In the genomic region with DNA sequence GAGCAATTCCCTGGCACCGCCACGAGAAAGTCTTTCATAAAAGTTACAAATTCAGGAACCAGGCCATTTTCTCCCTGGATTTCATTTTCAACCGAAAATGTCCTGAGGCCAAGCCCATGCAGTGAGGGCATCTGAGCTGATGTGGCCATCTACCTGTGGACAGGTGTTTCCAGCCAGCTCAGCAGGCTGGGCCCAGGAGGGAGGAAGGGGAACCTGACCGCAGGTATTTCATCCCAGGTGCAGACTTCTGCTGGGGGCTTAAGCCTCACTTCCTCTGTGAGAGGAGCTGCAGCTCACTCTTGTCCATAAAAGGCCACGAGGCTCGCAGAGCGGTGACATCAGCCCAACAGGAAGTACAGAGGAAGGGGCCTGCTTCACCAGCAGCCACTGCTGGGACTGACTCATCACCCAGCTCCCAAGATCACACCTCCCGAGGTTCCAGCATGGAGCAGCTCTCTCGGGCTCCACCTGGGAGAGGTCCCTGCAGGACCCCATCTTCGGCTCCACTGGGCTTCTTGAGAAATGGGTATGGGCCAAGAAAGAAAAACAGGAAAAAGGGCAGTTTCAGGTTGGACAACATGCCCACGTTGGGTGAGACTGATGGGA, we compare ENCODE assay signal across 1 cellular context.
TF ChIP-seq lines count a peak whose summit lies in the region.

No MANE protein-coding gene starts in this region.

TF ChIP-seq in K562, 482 proteins besides CTCF, POLR2A, EP300 and RAD21 (continued from another document and continues in another):
- TF ChIP-seq, protein P1, sequence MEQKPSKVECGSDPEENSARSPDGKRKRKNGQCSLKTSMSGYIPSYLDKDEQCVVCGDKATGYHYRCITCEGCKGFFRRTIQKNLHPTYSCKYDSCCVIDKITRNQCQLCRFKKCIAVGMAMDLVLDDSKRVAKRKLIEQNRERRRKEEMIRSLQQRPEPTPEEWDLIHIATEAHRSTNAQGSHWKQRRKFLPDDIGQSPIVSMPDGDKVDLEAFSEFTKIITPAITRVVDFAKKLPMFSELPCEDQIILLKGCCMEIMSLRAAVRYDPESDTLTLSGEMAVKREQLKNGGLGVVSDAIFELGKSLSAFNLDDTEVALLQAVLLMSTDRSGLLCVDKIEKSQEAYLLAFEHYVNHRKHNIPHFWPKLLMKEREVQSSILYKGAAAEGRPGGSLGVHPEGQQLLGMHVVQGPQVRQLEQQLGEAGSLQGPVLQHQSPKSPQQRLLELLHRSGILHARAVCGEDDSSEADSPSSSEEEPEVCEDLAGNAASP (IDR thresholded peaks at IDR 0.05) = no peak
- no peak for TF ChIP-seq RERE (CRISPR knock-in tag; IDR thresholded peaks at IDR 0.05; ENCODE audit: borderline replicate concordance)
- no peak for TF ChIP-seq SRSF1 (IDR thresholded peaks at IDR 0.05; ENCODE audit: low read depth, low read length)
- peak; percentile 63 for TF ChIP-seq POLR2H (tag; IDR thresholded peaks at IDR 0.05; ENCODE audit: low read depth)
- no peak for TF ChIP-seq HCFC1 (IDR thresholded peaks at IDR 0.05; ENCODE audit: low read depth, low read length)
- TF ChIP-seq STAG1 (CRISPR knock-in tag; IDR thresholded peaks at IDR 0.05; ENCODE audit: borderline replicate concordance) = no peak
- TF ChIP-seq ATF3 (IDR thresholded peaks at IDR 0.05) = peak; percentile 95
- no peak; the same call in 1 of the 2 replicates for TF ChIP-seq ATF3 (CRISPR knock-in tag; conservative IDR thresholded peaks at IDR 0.05)
- peak; percentile 92 for TF ChIP-seq ETV1 (tag; conservative IDR thresholded peaks at IDR 0.05; ENCODE audit: low read depth)
- TF ChIP-seq BRD4 (IDR thresholded peaks at IDR 0.05) = peak; percentile 82; the same call in 1 of the 2 replicates
- 0 out of 2 replicates have a peak, but pooled peaks have one; percentile 25 for TF ChIP-seq ZNF644 (tag; IDR thresholded peaks at IDR 0.05; ENCODE audit: low read depth)
- TF ChIP-seq ZNF57 (CRISPR knock-in tag; IDR thresholded peaks at IDR 0.05) = no peak
- no peak for TF ChIP-seq ZNF707 (CRISPR knock-in tag; conservative IDR thresholded peaks at IDR 0.05)
- peak; percentile 75; the same call in 1 of the 2 replicates for TF ChIP-seq ZNF311 (CRISPR knock-in tag; IDR thresholded peaks at IDR 0.05)
- peak in 1 of 3 experiments; percentile 83; a peak in 2 of 6 replicates for TF ChIP-seq ZBTB11 (CRISPR knock-in tag; IDR thresholded peaks at IDR 0.05)
- peak; percentile 79 for TF ChIP-seq GABPA (tag; conservative IDR thresholded peaks at IDR 0.05; ENCODE audit: low read depth)
- TF ChIP-seq ID3 (CRISPR knock-in tag; IDR thresholded peaks at IDR 0.05) = no peak
- TF ChIP-seq ID3 (tag; IDR thresholded peaks at IDR 0.05) = peak; percentile 91; the same call in 1 of the 2 replicates
- 0 out of 2 replicates have a peak, but pooled peaks have one; percentile 29 for TF ChIP-seq SMARCE1 (IDR thresholded peaks at IDR 0.05)
- peak; percentile 58 for TF ChIP-seq SMAD4 (CRISPR knock-in tag; conservative IDR thresholded peaks at IDR 0.05)
- no peak for TF ChIP-seq TCF3 (CRISPR knock-in tag; IDR thresholded peaks at IDR 0.05)
- peak in 1 of 2 experiments; percentile 30; a peak in 1 of 4 replicates for TF ChIP-seq MNT (conservative IDR thresholded peaks at IDR 0.05)
- no peak for TF ChIP-seq CBX5 (IDR thresholded peaks at IDR 0.05; ENCODE audit: borderline replicate concordance, low read depth)
- TF ChIP-seq CUX1 (CRISPR knock-in tag; IDR thresholded peaks at IDR 0.05) = peak; percentile 59; the same call in 1 of the 2 replicates
- TF ChIP-seq ZBTB7A (IDR thresholded peaks at IDR 0.05; ENCODE audit: borderline replicate concordance, control insufficient read depth, low read depth, low read length) = peak; percentile 30; the same call in 1 of the 2 replicates
- TF ChIP-seq ARID1B (IDR thresholded peaks at IDR 0.05) = peak; percentile 21; the same call in 1 of the 2 replicates
- TF ChIP-seq ZNF232 (CRISPR knock-in tag; IDR thresholded peaks at IDR 0.05) = no peak
- TF ChIP-seq EWSR1 (IDR thresholded peaks at IDR 0.05; ENCODE audit: borderline replicate concordance, low read depth, partially characterized antibody) = no peak
- TF ChIP-seq NCOA2 (IDR thresholded peaks at IDR 0.05; ENCODE audit: partially characterized antibody in 2 of 2) = no peak
- TF ChIP-seq TAF7 (tag; IDR thresholded peaks at IDR 0.05) = 0 out of 2 replicates have a peak, but pooled peaks have one; percentile 0
- peak; percentile 93 for TF ChIP-seq JUN (IDR thresholded peaks at IDR 0.05; ENCODE audit: borderline replicate concordance, low read depth, low read length)
- peak; percentile 61; the same call in 1 of the 2 replicates for TF ChIP-seq JUN (CRISPR knock-in tag; IDR thresholded peaks at IDR 0.05; ENCODE audit: borderline replicate concordance)
